In the genomic region with DNA sequence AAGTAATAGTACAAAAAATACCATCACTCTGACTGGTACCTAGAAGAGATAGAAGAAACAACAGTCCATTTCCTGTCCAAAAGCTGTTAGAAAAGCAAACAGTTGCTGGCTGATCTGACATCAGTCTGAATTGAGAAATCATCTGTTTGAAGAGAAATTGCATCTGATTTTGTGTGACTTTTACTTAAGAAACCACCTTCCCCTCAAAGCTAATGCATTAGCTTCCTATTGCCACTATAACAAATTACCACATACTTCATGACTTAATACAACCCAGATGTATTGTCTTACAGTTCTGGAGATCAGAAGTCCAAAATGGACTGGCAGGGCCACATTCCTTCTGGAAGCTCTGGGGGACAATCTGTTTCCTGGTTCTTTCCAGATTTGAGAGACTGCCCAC, we compare ENCODE assay signal across 14 cellular contexts.
"Had no signal": no experiment of that assay in that cellular context is flagged by ENCODE, and none has a peak within 500 bp of the region (broad histone marks: within the 10 kb centered on the region; RNA-seq: fewer than 3 reads in every experiment).

No MANE protein-coding gene starts in this region.

- H3K9me3 Mint-ChIP-seq: activated naive CD8-positive, alpha-beta T cell treated with anti-CD3 and anti-CD28 coated beads, Interleukin-2, amount 10 ng/mL, durations not matched to agents 7 days and 5 days had no signal

- H3K4me3 ChIP-seq: ascending aorta, lung, pancreas, tibial nerve, vagina had no signal

- H3K4me3 Mint-ChIP-seq: activated CD8-positive, alpha-beta T cell treated with anti-CD3 and anti-CD28 coated beads, Interleukin-2, amount 10 ng/mL, durations not matched to agents 7 days and 5 days; activated naive CD8-positive, alpha-beta T cell treated with anti-CD3 and anti-CD28 coated beads, Interleukin-2, amount 10 ng/mL, durations not matched to agents 7 days and 5 days; naive B cell; stimulated activated naive B cell treated with anti-CD40 and anti-IgM and Interleukin-4, amounts not matched to agents 10 μg/mL and 1 μg/mL and 100 μg/mL, for 72 hours; WTC11 had no signal

- H3K36me3 ChIP-seq: ascending aorta, pancreas, tibial nerve, vagina had no signal

- H3K27me3 Mint-ChIP-seq: activated naive CD8-positive, alpha-beta T cell treated with anti-CD3 and anti-CD28 coated beads, Interleukin-2, amount 10 ng/mL, durations not matched to agents 7 days and 5 days had no signal

- H3K27ac Mint-ChIP-seq: activated CD8-positive, alpha-beta T cell treated with anti-CD3 and anti-CD28 coated beads, Interleukin-2, amount 10 ng/mL, durations not matched to agents 7 days and 5 days; activated naive CD8-positive, alpha-beta T cell treated with anti-CD3 and anti-CD28 coated beads, Interleukin-2, amount 10 ng/mL, durations not matched to agents 7 days and 5 days; naive B cell; stimulated activated naive B cell treated with anti-CD40 and anti-IgM and Interleukin-4, amounts not matched to agents 10 μg/mL and 1 μg/mL and 100 μg/mL, for 72 hours; WTC11 had no signal

- H3K36me3 Mint-ChIP-seq: activated naive CD8-positive, alpha-beta T cell treated with anti-CD3 and anti-CD28 coated beads, Interleukin-2, amount 10 ng/mL, durations not matched to agents 7 days and 5 days; naive B cell; stimulated activated naive B cell treated with anti-CD40 and anti-IgM and Interleukin-4, amounts not matched to agents 10 μg/mL and 1 μg/mL and 100 μg/mL, for 72 hours had no signal

- H3K9me3 ChIP-seq: ascending aorta, pancreas, tibial nerve, vagina had no signal

- DNase-seq: activated CD4-positive, alpha-beta T cell treated with anti-CD3 and anti-CD28 coated beads for 48 hours; activated CD8-positive, alpha-beta memory T cell treated with anti-CD3 and anti-CD28 coated beads, Interleukin-2, amount 50 U/mL, for 48 hours; activated CD8-positive, alpha-beta T cell treated with anti-CD3 and anti-CD28 coated beads, Interleukin-2, amount 10 ng/mL, durations not matched to agents 7 days and 5 days; activated naive CD8-positive, alpha-beta T cell treated with anti-CD3 and anti-CD28 coated beads, Interleukin-2, amount 10 ng/mL, durations not matched to agents 7 days and 5 days; erythroblast; left colon; naive B cell; pancreas; stimulated activated naive B cell treated with anti-CD40 and anti-IgM and Interleukin-4, amounts not matched to agents 10 μg/mL and 1 μg/mL and 100 μg/mL, for 72 hours had no signal

- H3K27me3 ChIP-seq: ascending aorta, pancreas, tibial nerve, vagina had no signal

- H3K4me1 Mint-ChIP-seq: activated naive CD8-positive, alpha-beta T cell treated with anti-CD3 and anti-CD28 coated beads, Interleukin-2, amount 10 ng/mL, durations not matched to agents 7 days and 5 days; naive B cell; stimulated activated naive B cell treated with anti-CD40 and anti-IgM and Interleukin-4, amounts not matched to agents 10 μg/mL and 1 μg/mL and 100 μg/mL, for 72 hours had no signal

- H3K4me1 ChIP-seq: ascending aorta, pancreas, tibial nerve, vagina had no signal
